9 cellular contexts compared by ENCODE assay signal in the genomic region with DNA sequence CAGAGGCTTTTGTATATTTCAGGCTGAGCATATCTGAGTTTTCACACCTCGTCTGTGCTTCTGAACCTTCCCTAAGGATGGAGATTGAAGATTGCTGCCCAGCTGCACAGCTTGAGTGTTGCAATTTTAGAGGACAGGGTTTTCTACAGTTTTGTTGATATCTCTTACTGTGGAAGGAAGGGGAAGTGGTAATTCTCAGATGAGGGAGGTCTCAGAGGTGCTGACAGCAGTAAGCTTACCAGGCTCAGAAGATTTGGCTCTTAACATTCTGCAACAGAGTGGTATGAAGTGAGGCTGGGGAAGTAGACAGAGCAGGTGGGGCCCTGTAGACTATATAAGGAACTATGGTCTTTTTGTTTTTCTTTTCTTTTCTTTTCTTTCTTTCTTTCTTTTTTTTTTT. TPM values are rescaled to one million over a fixed set of nuclear protein-coding genes. Genes with fewer than 3 reads are reported as not detected.
DNase-seq lines count a peak whose midpoint lies in the region; ATAC-seq, FAIRE-seq and TF ChIP-seq lines count a peak whose summit lies in the region.
"Had no signal": no experiment of that assay in that cellular context is flagged by ENCODE, and none has a peak within 500 bp of the region (broad histone marks: within the 10 kb centered on the region; RNA-seq: fewer than 3 reads in every experiment).

No MANE protein-coding gene starts in this region.

- no peak overlapping the region for H3K4me2 ChIP-seq in K562 (ENCODE audit: insufficient read depth, low read length)

- no peak for TF ChIP-seq RAD21 in K562 (CRISPR knock-in tag; conservative IDR thresholded peaks at IDR 0.05 in 1 of 2, IDR thresholded peaks at IDR 0.05 in 1 of 2)

- H3K4me3 ChIP-seq in K562, result no peak overlapping the region

- no peaks in the 10 kb centered on the region for H3K9me3 Mint-ChIP-seq in activated naive CD4-positive, alpha-beta T cell treated with anti-CD3 and anti-CD28 coated beads for 36 hours
- no peaks in the 10 kb centered on the region for H3K9me3 Mint-ChIP-seq in stimulated activated naive CD8-positive, alpha-beta T cell treated with anti-CD3 and anti-CD28 coated beads, Interleukin-15, Interleukin-2, amounts not matched to agents 100 ng/mL and 50 ng/mL, for 24 hours

- no peak for TF ChIP-seq POLR2A in K562 (conservative IDR thresholded peaks at IDR 0.05)

- peaks cover 53% of the 10 kb centered on the region for H3K4me1 Mint-ChIP-seq in activated naive CD4-positive, alpha-beta T cell treated with anti-CD3 and anti-CD28 coated beads for 36 hours (ENCODE audit: low read depth)
- peaks cover 56% of the 10 kb centered on the region for H3K4me1 Mint-ChIP-seq in stimulated activated naive CD8-positive, alpha-beta T cell treated with anti-CD3 and anti-CD28 coated beads, Interleukin-15, Interleukin-2, amounts not matched to agents 100 ng/mL and 50 ng/mL, for 24 hours (ENCODE audit: low read depth)

- intact Hi-C loops in activated naive CD4-positive, alpha-beta T cell treated with anti-CD3 and anti-CD28 coated beads for 36 hours (cut with micrococcal nuclease), result no loop called here
- intact Hi-C loops in K562 (cut with micrococcal nuclease), result no loop called here

- BruUV-seq in K562 (replicated peaks; lab: Mats Ljungman, UMichigan), result no TSS peak

- H3K27ac ChIP-seq in K562 (ENCODE audit: extremely low read depth, low read depth, low read length), result no peak overlapping the region

- POLR2A ChIA-PET in K562 (lab: Yijun Ruan, JAX), result interaction anchor here (0.6 to 1.4 kb wide), 3 partner anchors 19 to 137 kb away, joined by 3 to 4 read pairs (median 3); partner anchors contain the start of gene LCMT1

- H3K79me2 ChIP-seq in K562 (ENCODE audit: control insufficient read depth, insufficient read depth, low read length), result no peaks in the 10 kb centered on the region

- H3K9ac ChIP-seq in K562 (ENCODE audit: insufficient read depth in 1 of 2, low read depth in 2 of 2, low read length in 2 of 2), result no peak overlapping the region

- H3K27ac Mint-ChIP-seq in activated naive CD4-positive, alpha-beta T cell treated with anti-CD3 and anti-CD28 coated beads for 36 hours, result peak overlapping the region; percentile 14
- no peak overlapping the region for H3K27ac Mint-ChIP-seq in stimulated activated naive CD8-positive, alpha-beta T cell treated with anti-CD3 and anti-CD28 coated beads, Interleukin-15, Interleukin-2, amounts not matched to agents 100 ng/mL and 50 ng/mL, for 24 hours

- H3K36me3 ChIP-seq in K562 (ENCODE audit: control insufficient read depth, insufficient read depth, low read length), result no peaks in the 10 kb centered on the region

- WGBS in K562 (ENCODE audit: insufficient coverage, low coverage, missing lambda C conversion rate), result 0% methylated on average over 1 of the region's 1 CpG

- FAIRE-seq in K562 (lab: Jason Lieb, UNC), result no peak

- CTCF ChIA-PET in activated naive CD4-positive, alpha-beta T cell treated with anti-CD3 and anti-CD28 coated beads for 36 hours (lab: Charles Lee), result interaction anchor here (1.4 to 2.1 kb wide), 2 partner anchors 12 to 165 kb away, joined by 5 to 11 read pairs; no protein-coding TSS in a partner anchor
- CTCF ChIA-PET in K562 (lab: Yijun Ruan, JAX; ENCODE audit: low intra/inter-chr PET ratio), result interaction anchor here (0.6 kb wide), 1 partner anchor 164 kb away, joined by 3 read pairs; no protein-coding TSS in a partner anchor

- H3K4me3 Mint-ChIP-seq in activated naive CD4-positive, alpha-beta T cell treated with anti-CD3 and anti-CD28 coated beads for 36 hours, result no peak overlapping the region
- peak overlapping the region; percentile 8 for H3K4me3 Mint-ChIP-seq in stimulated activated naive CD8-positive, alpha-beta T cell treated with anti-CD3 and anti-CD28 coated beads, Interleukin-15, Interleukin-2, amounts not matched to agents 100 ng/mL and 50 ng/mL, for 24 hours

- no peaks in the 10 kb centered on the region for H3K27me3 Mint-ChIP-seq in activated naive CD4-positive, alpha-beta T cell treated with anti-CD3 and anti-CD28 coated beads for 36 hours (ENCODE audit: low read depth)
- H3K27me3 Mint-ChIP-seq in stimulated activated naive CD8-positive, alpha-beta T cell treated with anti-CD3 and anti-CD28 coated beads, Interleukin-15, Interleukin-2, amounts not matched to agents 100 ng/mL and 50 ng/mL, for 24 hours, result no peaks in the 10 kb centered on the region

- H3K9me3 ChIP-seq in K562 (replicated peaks; ENCODE audit: control insufficient read depth, insufficient read depth, low read depth, low read length), result no peaks in the 10 kb centered on the region

- peaks cover 0 to 11% of the 10 kb centered on the region in 2 experiments; a peak in 3 of 5 replicates for H3K4me1 ChIP-seq in K562 (replicated peaks in 1 of 2; ENCODE audit: control insufficient read depth in 2 of 2, insufficient read depth in 2 of 2, low read length in 2 of 2)

- no peak overlapping the region for H2AFZ ChIP-seq in K562 (ENCODE audit: low read depth, low read length)

- in situ Hi-C loops in K562 (cut with MboI), result no loop called here

- TF ChIP-seq CTCF in K562 (IDR thresholded peaks at IDR 0.05 in 2 of 3, conservative IDR thresholded peaks at IDR 0.05 in 1 of 3; ENCODE audit: insufficient read depth in 2 of 3, low read depth in 1 of 3, low read length in 3 of 3), result no peak

- DNase-seq in activated naive CD4-positive, alpha-beta T cell treated with anti-CD3 and anti-CD28 coated beads for 36 hours, result no peak
- no peak for DNase-seq in activated naive CD4-positive, alpha-beta T cell treated with Interleukin-2 at 50 U/mL for 16 hours
- DNase-seq in NOMO-1 treated with dmso at 0.1 percent for 144 hours (lab: John Stamatoyannopoulos, UW; ENCODE audit: unreplicated experiment) (peak; percentile 93), K562 (ENCODE audit: extremely low read depth in 1 of 4, low spot score in 3 of 4) (no peak)
- DNase-seq: NCI-H1092 had no signal

- no peak for TF ChIP-seq EP300 in K562 (IDR thresholded peaks at IDR 0.05; ENCODE audit: low read length)

- no peaks in the 10 kb centered on the region for H3K9me1 ChIP-seq in K562 (ENCODE audit: control insufficient read depth, insufficient read depth, low read length)

- ATAC-seq in K562 (peak; percentile 15; the same call in 2 of the 3 replicates), GM21367 (IDR thresholded peaks at IDR 0.05; ENCODE audit: unreplicated experiment) (no peak), HG03565 (IDR thresholded peaks at IDR 0.05; ENCODE audit: unreplicated experiment) (no peak), GM21528 (IDR thresholded peaks at IDR 0.05; ENCODE audit: low FRiP score, unreplicated experiment) (no peak)

- H3K27me3 ChIP-seq in K562 (ENCODE audit: control insufficient read depth in 2 of 2, insufficient read depth in 2 of 2, low read length in 2 of 2), result no peaks in the 10 kb centered on the region

- no peaks in the 10 kb centered on the region for H3K36me3 Mint-ChIP-seq in activated naive CD4-positive, alpha-beta T cell treated with anti-CD3 and anti-CD28 coated beads for 36 hours (ENCODE audit: low read depth)
- no peaks in the 10 kb centered on the region for H3K36me3 Mint-ChIP-seq in stimulated activated naive CD8-positive, alpha-beta T cell treated with anti-CD3 and anti-CD28 coated beads, Interleukin-15, Interleukin-2, amounts not matched to agents 100 ng/mL and 50 ng/mL, for 24 hours (ENCODE audit: low read depth)

- H4K20me1 ChIP-seq in K562 (replicated peaks; ENCODE audit: control insufficient read depth, insufficient read depth, low read length), result no peaks in the 10 kb centered on the region

TF ChIP-seq in K562, 482 proteins besides CTCF, POLR2A, EP300 and RAD21 (continues in another document):
- TF ChIP-seq FOXK1 (CRISPR knock-in tag; IDR thresholded peaks at IDR 0.05; ENCODE audit: borderline replicate concordance), result no peak

RNA-seq across cellular contexts. Expression of gene ARHGAP17, which starts 45.8 kb away (rescaled TPM):
- total RNA-seq in activated naive CD4-positive, alpha-beta T cell treated with anti-CD3 and anti-CD28 coated beads for 36 hours, result 10 to 100 TPM; 48.6 to 49.2 TPM
- total RNA-seq in K562 (2011; cell fraction: chromatin; rRNA removed; ENCODE audit: low replicate concordance), result 86.7 and 111 TPM in 2 replicates
- total RNA-seq in K562 (2011; cell fraction: nucleolus; rRNA removed), result 35.9 and 49.1 TPM in 2 replicates
- 72.0 and 106 TPM in 2 replicates for total RNA-seq in K562 (2011; cell fraction: nucleoplasm; rRNA removed)
- total RNA-seq in K562 (2014; rRNA removed), result 10.9 and 14.4 TPM in 2 replicates
- 13.6 and 14.0 TPM in 2 replicates for total RNA-seq in K562 (2014; rRNA removed; fragmentation: Illumina TruSeq; extraction: Trizol)
- 10.4 and 14.4 TPM in 2 replicates for total RNA-seq in K562 (2015; rRNA removed; fragmentation: Illumina TruSeq; extraction: Trizol)
- 39.5 and 45.1 TPM in 2 replicates for total RNA-seq in K562 (2021)
- 9.9 and 10.6 TPM in 2 replicates for polyA plus RNA-seq in K562 (2011; rRNA removed)
- polyA plus RNA-seq in K562 (2011; cell fraction: cytosol; rRNA removed), result 8.3 and 9.3 TPM in 2 replicates
- polyA plus RNA-seq in K562 (2011; cell fraction: nucleus; rRNA removed), result 27.4 and 27.8 TPM in 2 replicates
- polyA plus RNA-seq in K562 (2012), result 19.4 and 26.5 TPM in 2 replicates
- 32.7 and 41.5 TPM in 2 replicates for polyA plus RNA-seq in K562 (2014; fragmentation: Illumina TruSeq; extraction: Trizol)
- 1 to 10 TPM; 5.8 to 8.0 TPM for polyA plus RNA-seq in K562 (2014; fragmentation: Nextera tagmentation; extraction: Ambion mirVana)
- 18.1 and 22.8 TPM in 2 replicates for polyA plus RNA-seq in K562 (2014; rRNA removed)
- 23.2 and 25.8 TPM in 2 replicates for polyA minus RNA-seq in K562 (2011; rRNA and poly(A)+ RNA removed)
- 13.8 and 19.8 TPM in 2 replicates for polyA minus RNA-seq in K562 (2011; cell fraction: cytosol; rRNA and poly(A)+ RNA removed)
- polyA minus RNA-seq in K562 (2011; cell fraction: nucleus; rRNA and poly(A)+ RNA removed), result 16.4 and 22.4 TPM in 2 replicates

RNA-seq across cellular contexts. Expression of gene LCMT1, which starts 50.6 kb away (rescaled TPM):
- 10 to 100 TPM; 34.7 to 35.3 TPM for total RNA-seq in activated naive CD4-positive, alpha-beta T cell treated with anti-CD3 and anti-CD28 coated beads for 36 hours
- total RNA-seq in K562 (2011; cell fraction: chromatin; rRNA removed; ENCODE audit: low replicate concordance), result 33.7 and 47.4 TPM in 2 replicates
- total RNA-seq in K562 (2011; cell fraction: nucleolus; rRNA removed), result 26.7 and 33.5 TPM in 2 replicates
- 36.5 and 39.2 TPM in 2 replicates for total RNA-seq in K562 (2011; cell fraction: nucleoplasm; rRNA removed)
- 26.2 and 32.3 TPM in 2 replicates for total RNA-seq in K562 (2014; rRNA removed)
- total RNA-seq in K562 (2014; rRNA removed; fragmentation: Illumina TruSeq; extraction: Trizol), result 20.0 and 21.4 TPM in 2 replicates
- 20.8 and 21.7 TPM in 2 replicates for total RNA-seq in K562 (2015; rRNA removed; fragmentation: Illumina TruSeq; extraction: Trizol)
- 35.3 and 42.8 TPM in 2 replicates for total RNA-seq in K562 (2021)
- 29.6 and 31.2 TPM in 2 replicates for polyA plus RNA-seq in K562 (2011; rRNA removed)
- polyA plus RNA-seq in K562 (2011; cell fraction: cytosol; rRNA removed), result 15.3 and 25.4 TPM in 2 replicates
- polyA plus RNA-seq in K562 (2011; cell fraction: nucleus; rRNA removed), result 20.8 and 22.0 TPM in 2 replicates
- polyA plus RNA-seq in K562 (2012), result 41.7 and 44.4 TPM in 2 replicates
- polyA plus RNA-seq in K562 (2014; fragmentation: Illumina TruSeq; extraction: Trizol), result 32.5 and 42.0 TPM in 2 replicates
- 10 to 100 TPM; 34.2 to 42.8 TPM for polyA plus RNA-seq in K562 (2014; fragmentation: Nextera tagmentation; extraction: Ambion mirVana)
- 22.3 and 22.9 TPM in 2 replicates for polyA plus RNA-seq in K562 (2014; rRNA removed)
- polyA minus RNA-seq in K562 (2011; rRNA and poly(A)+ RNA removed), result 49.2 and 53.4 TPM in 2 replicates
- polyA minus RNA-seq in K562 (2011; cell fraction: cytosol; rRNA and poly(A)+ RNA removed), result 19.9 and 24.8 TPM in 2 replicates
- polyA minus RNA-seq in K562 (2011; cell fraction: nucleus; rRNA and poly(A)+ RNA removed), result 11.2 and 25.0 TPM in 2 replicates
